ENCODE assay signal across 22 cellular contexts in the genomic region with DNA sequence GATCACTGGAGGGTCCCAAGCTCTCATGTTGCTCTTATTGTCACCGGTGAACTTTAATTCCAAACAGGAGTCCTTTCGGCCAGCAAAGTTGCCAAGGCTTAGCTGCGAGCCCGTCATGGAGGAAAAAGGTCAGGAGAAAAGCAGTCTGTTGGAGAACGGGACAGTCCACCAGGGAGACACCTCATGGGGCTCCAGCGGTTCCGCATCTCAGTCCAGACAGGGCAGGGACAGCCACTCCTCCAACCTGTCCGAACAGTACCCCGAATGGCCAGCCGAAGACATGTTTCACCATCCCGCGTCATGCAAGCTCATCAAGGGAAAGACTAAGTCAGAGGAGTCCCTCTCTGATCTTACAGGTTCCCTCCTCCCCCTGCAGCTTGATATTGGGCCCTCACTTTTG.
"Had no signal": no experiment of that assay in that cellular context is flagged by ENCODE, and none has a peak within 500 bp of the region (broad histone marks: within the 10 kb centered on the region; RNA-seq: fewer than 3 reads in every experiment).

No MANE protein-coding gene starts in this region.

- H3K27ac ChIP-seq: colonic mucosa, dorsolateral prefrontal cortex, esophagus squamous epithelium, gastroesophageal sphincter, prostate gland, tibial artery had no signal

- H3K4me3 Mint-ChIP-seq: activated CD4-positive, alpha-beta memory T cell treated with anti-CD3 and anti-CD28 coated beads for 36 hours; activated naive CD4-positive, alpha-beta T cell treated with anti-CD3 and anti-CD28 coated beads, Interleukin-2, amount 10 ng/mL, durations not matched to agents 7 days and 5 days; central memory CD8-positive, alpha-beta T cell; effector memory CD8-positive, alpha-beta T cell; mesothelial cell of epicardium; T-helper 17 cell had no signal

- H3K4me1 ChIP-seq: colonic mucosa, prostate gland had no signal

- DNase-seq: activated CD4-positive, alpha-beta memory T cell treated with anti-CD3 and anti-CD28 coated beads for 36 hours; activated CD4-positive, alpha-beta T cell treated with anti-CD3 and anti-CD28 coated beads for 48 hours; activated effector memory CD4-positive, alpha-beta T cell treated with anti-CD3 and anti-CD28 coated beads, Interleukin-2, amount 50 U/mL, for 16 hours; activated naive CD4-positive, alpha-beta T cell treated with anti-CD3 and anti-CD28 coated beads, Interleukin-2, amount 10 ng/mL, durations not matched to agents 7 days and 5 days; aorta; colonic mucosa; dorsolateral prefrontal cortex; effector memory CD8-positive, alpha-beta T cell; esophagus squamous epithelium; heart right ventricle; mammary epithelial cell; naive thymus-derived CD8-positive, alpha-beta T cell; stimulated activated CD4-positive, alpha-beta T cell treated with anti-CD3 and anti-CD28 coated beads, Interleukin-12 subunit alpha, Interleukin-12 subunit beta, amount 100 ng/mL, for 4 hours; stimulated activated CD4-positive, alpha-beta T cell treated with anti-CD3 and anti-CD28 coated beads, Interleukin-4, amount 100 ng/mL, for 4 hours; stimulated activated naive CD8-positive, alpha-beta T cell treated with anti-CD3 and anti-CD28 coated beads, Interleukin-15, Interleukin-2, amounts not matched to agents 100 U/mL and 50 U/mL, for 24 hours; substantia nigra; T-helper 17 cell; tibial artery had no signal

- H3K9me3 ChIP-seq: colonic mucosa, prostate gland had no signal

- H3K27ac Mint-ChIP-seq: activated CD4-positive, alpha-beta memory T cell treated with anti-CD3 and anti-CD28 coated beads for 36 hours; activated naive CD4-positive, alpha-beta T cell treated with anti-CD3 and anti-CD28 coated beads, Interleukin-2, amount 10 ng/mL, durations not matched to agents 7 days and 5 days; effector memory CD8-positive, alpha-beta T cell; mesothelial cell of epicardium; T-helper 17 cell had no signal

- H3K27me3 Mint-ChIP-seq: activated CD4-positive, alpha-beta memory T cell treated with anti-CD3 and anti-CD28 coated beads for 36 hours; activated naive CD4-positive, alpha-beta T cell treated with anti-CD3 and anti-CD28 coated beads, Interleukin-2, amount 10 ng/mL, durations not matched to agents 7 days and 5 days; central memory CD8-positive, alpha-beta T cell; effector memory CD8-positive, alpha-beta T cell; naive thymus-derived CD8-positive, alpha-beta T cell; T-helper 17 cell had no signal

- H3K4me1 Mint-ChIP-seq: mesothelial cell of epicardium had no signal

- H3K27me3 ChIP-seq: colonic mucosa, dorsolateral prefrontal cortex, esophagus squamous epithelium, gastroesophageal sphincter, heart right ventricle, tibial artery had no signal

- ATAC-seq: effector memory CD8-positive, alpha-beta T cell; gastroesophageal sphincter; naive thymus-derived CD8-positive, alpha-beta T cell; stimulated activated naive CD8-positive, alpha-beta T cell treated with anti-CD3 and anti-CD28 coated beads, Interleukin-15, Interleukin-2, amounts not matched to agents 100 U/mL and 50 U/mL, for 24 hours; T-helper 17 cell had no signal

- H3K4me3 ChIP-seq: colonic mucosa, dorsolateral prefrontal cortex, esophagus squamous epithelium, gastroesophageal sphincter, heart right ventricle, prostate gland, tibial artery had no signal

- H3K36me3 ChIP-seq: prostate gland had no signal
